Comparison of ENCODE assay signal across 29 cellular contexts in the genomic region with DNA sequence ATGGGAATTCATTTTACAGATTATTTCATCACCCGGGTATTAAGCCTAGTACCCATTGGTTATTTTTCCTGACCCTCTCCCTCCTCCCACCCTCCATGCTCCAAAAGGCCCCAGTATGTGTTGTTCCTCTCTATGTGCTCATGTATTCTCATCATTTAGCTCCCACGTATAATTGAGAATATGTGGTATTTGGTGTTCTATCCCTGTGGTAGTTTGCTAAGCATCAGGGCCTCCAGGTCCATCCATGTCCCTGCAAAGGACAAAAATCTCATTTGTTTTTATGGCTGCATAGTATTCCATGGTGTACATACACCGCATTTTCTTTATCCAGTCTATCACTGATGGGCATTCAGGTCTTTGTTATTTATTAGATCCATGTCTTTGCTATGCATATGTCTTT.
"Had no signal": no experiment of that assay in that cellular context is flagged by ENCODE, and none has a peak within 500 bp of the region (broad histone marks: within the 10 kb centered on the region; RNA-seq: fewer than 3 reads in every experiment).

No MANE protein-coding gene starts in this region.

- FAIRE-seq: colon, endometrium, endothelial cell of umbilical vein, frontal cortex had no signal

- DNase-seq: colonic mucosa; cortex of kidney; dermis blood vessel endothelial cell; dorsolateral prefrontal cortex; effector CD4-positive, alpha-beta T cell; effector CD8-positive, alpha-beta T cell; effector memory CD4-positive, alpha-beta T cell; effector memory CD8-positive, alpha-beta T cell; endodermal cell; erythroblast; esophagus squamous epithelium; foreskin fibroblast; foreskin keratinocyte; foreskin melanocyte; gastrocnemius medialis; glutamatergic neuron; head of caudate nucleus; heart left ventricle; heart right ventricle had no signal

- H3K4me3 Mint-ChIP-seq: dendritic cell treated with granulocyte-macrophage colony-stimulating factor and Interleukin-4, amounts not matched to agents 40 ng/mL and 50 ng/mL, for 4 days; effector memory CD8-positive, alpha-beta T cell; endodermal cell had no signal

- H3K27ac Mint-ChIP-seq: dendritic cell treated with granulocyte-macrophage colony-stimulating factor and Interleukin-4, amounts not matched to agents 40 ng/mL and 50 ng/mL, for 4 days; effector memory CD8-positive, alpha-beta T cell; endodermal cell had no signal

- H3K36me3 ChIP-seq: colonic mucosa, esophagus muscularis mucosa, esophagus squamous epithelium, gastrocnemius medialis, gastroesophageal sphincter, heart left ventricle, heart right ventricle had no signal

- H3K27ac ChIP-seq: colonic mucosa, coronary artery, dorsolateral prefrontal cortex, epithelial cell of prostate, esophagus muscularis mucosa, esophagus squamous epithelium, foreskin keratinocyte, gastrocnemius medialis, gastroesophageal sphincter, heart left ventricle, heart right ventricle had no signal

- H3K27me3 Mint-ChIP-seq: dendritic cell treated with granulocyte-macrophage colony-stimulating factor and Interleukin-4, amounts not matched to agents 40 ng/mL and 50 ng/mL, for 4 days; effector memory CD8-positive, alpha-beta T cell had no signal

- H3K4me1 Mint-ChIP-seq: endodermal cell had no signal

- H3K4me3 ChIP-seq: colonic mucosa, coronary artery, dorsolateral prefrontal cortex, esophagus muscularis mucosa, esophagus squamous epithelium, gastrocnemius medialis, gastroesophageal sphincter, heart left ventricle, heart right ventricle had no signal

- ATAC-seq: effector memory CD8-positive, alpha-beta T cell; esophagus mucosa; foreskin keratinocyte; gastrocnemius medialis; gastroesophageal sphincter; heart left ventricle; heart right ventricle had no signal

- H3K9me3 ChIP-seq: colonic mucosa, esophagus muscularis mucosa, esophagus squamous epithelium, gastrocnemius medialis, gastroesophageal sphincter, heart left ventricle had no signal

- H3K27me3 ChIP-seq: colonic mucosa, esophagus muscularis mucosa, esophagus squamous epithelium, foreskin keratinocyte, gastrocnemius medialis, gastroesophageal sphincter, heart left ventricle, heart right ventricle had no signal

- H3K4me1 ChIP-seq: colonic mucosa, esophagus muscularis mucosa, esophagus squamous epithelium, foreskin keratinocyte, gastrocnemius medialis, gastroesophageal sphincter, heart left ventricle, heart right ventricle had no signal
